Comparison of ENCODE assay signal across 30 cellular contexts in the genomic region with DNA sequence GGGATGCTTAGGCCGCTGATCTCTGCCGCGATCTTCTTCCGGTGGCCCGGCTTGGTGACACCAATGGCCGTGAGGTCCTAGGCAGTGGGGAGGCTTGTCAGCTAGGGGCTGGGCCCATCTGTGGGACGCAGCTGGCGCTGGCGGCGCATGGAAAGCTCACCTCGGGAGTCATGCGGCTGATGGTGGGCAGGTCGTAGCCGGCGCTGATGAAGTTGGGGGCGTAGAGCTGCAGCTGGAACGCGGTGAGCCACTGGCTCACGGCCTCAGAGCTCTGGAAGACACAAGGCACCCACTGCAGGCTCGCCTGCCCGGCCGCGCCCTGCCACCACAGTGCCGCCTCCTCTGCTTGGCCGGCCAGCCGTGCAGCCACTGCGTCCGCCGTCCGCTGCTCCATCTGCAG. TPM values are rescaled to one million over a fixed set of nuclear protein-coding genes. Genes with fewer than 3 reads are reported as not detected.
"Had no signal": no experiment of that assay in that cellular context is flagged by ENCODE, and none has a peak within 500 bp of the region (broad histone marks: within the 10 kb centered on the region; RNA-seq: fewer than 3 reads in every experiment).

No MANE protein-coding gene starts in this region.

- ATAC-seq: foreskin keratinocyte; gastroesophageal sphincter; right lobe of liver; stimulated activated naive CD8-positive, alpha-beta T cell treated with anti-CD3 and anti-CD28 coated beads, Interleukin-15, amount 100 ng/mL, for 72 hours; upper lobe of right lung had no signal

- H3K27ac ChIP-seq: coronary artery, esophagus muscularis mucosa, foreskin keratinocyte, gastroesophageal sphincter, parathyroid adenoma, right lobe of liver, suprapubic skin, transverse colon, upper lobe of right lung, vagina had no signal

- H3K27me3 ChIP-seq: right lobe of liver, suprapubic skin, upper lobe of right lung, vagina had no signal

- H3K36me3 Mint-ChIP-seq: immature natural killer cell; naive B cell; natural killer cell treated with Interleukin-12 subunit alpha and Interleukin-12 subunit beta and Interleukin-15 and Interleukin-18, amount 100 ng/mL, for 72 hours had no signal

- H3K79me2 ChIP-seq: parathyroid adenoma had no signal

- H3K4me3 Mint-ChIP-seq: immature natural killer cell; mesothelial cell of epicardium; naive B cell; natural killer cell treated with Interleukin-12 subunit alpha and Interleukin-12 subunit beta and Interleukin-15 and Interleukin-18, amount 100 ng/mL, for 72 hours; stimulated activated naive CD8-positive, alpha-beta T cell treated with anti-CD3 and anti-CD28 coated beads, Interleukin-15, amount 100 ng/mL, for 72 hours had no signal

- H3K4me1 ChIP-seq: foreskin keratinocyte, parathyroid adenoma, right lobe of liver, transverse colon, upper lobe of right lung had no signal

- H3K9me3 Mint-ChIP-seq: immature natural killer cell; mesothelial cell of epicardium; naive B cell; natural killer cell treated with Interleukin-12 subunit alpha and Interleukin-12 subunit beta and Interleukin-15 and Interleukin-18, amount 100 ng/mL, for 72 hours; neural crest cell; stimulated activated naive CD8-positive, alpha-beta T cell treated with anti-CD3 and anti-CD28 coated beads, Interleukin-15, amount 100 ng/mL, for 72 hours had no signal

- H3K27ac Mint-ChIP-seq: immature natural killer cell; mesothelial cell of epicardium; naive B cell; natural killer cell treated with Interleukin-12 subunit alpha and Interleukin-12 subunit beta and Interleukin-15 and Interleukin-18, amount 100 ng/mL, for 72 hours; progenitor cell of endocrine pancreas had no signal

- H3K9ac ChIP-seq: parathyroid adenoma had no signal

- H3K4me3 ChIP-seq: coronary artery, esophagus muscularis mucosa, gastroesophageal sphincter, lung, mucosa of descending colon, right lobe of liver, suprapubic skin, transverse colon, upper lobe of right lung, vagina had no signal

- H3K27me3 Mint-ChIP-seq: naive B cell; natural killer cell treated with Interleukin-12 subunit alpha and Interleukin-12 subunit beta and Interleukin-15 and Interleukin-18, amount 100 ng/mL, for 72 hours; progenitor cell of endocrine pancreas; stimulated activated naive CD8-positive, alpha-beta T cell treated with anti-CD3 and anti-CD28 coated beads, Interleukin-15, amount 100 ng/mL, for 72 hours had no signal

- DNase-seq: dermis blood vessel endothelial cell; effector memory CD4-positive, alpha-beta T cell; foreskin keratinocyte; glutamatergic neuron; hypothalamus; immature natural killer cell; islet precursor cell; kidney glomerular epithelial cell; mesenchymal stem cell; mucosa of descending colon; naive B cell; right lobe of liver; small intestine; stimulated activated CD4-positive, alpha-beta T cell treated with anti-CD3 and anti-CD28 coated beads, Interleukin-15, amount 100 ng/mL, for 24 hours; stimulated activated CD4-positive, alpha-beta T cell treated with anti-CD3 and anti-CD28 coated beads, Interleukin-2, amount 100 ng/mL, for 48 hours; stimulated activated naive CD8-positive, alpha-beta T cell treated with anti-CD3 and anti-CD28 coated beads, Interleukin-15, amount 100 ng/mL, for 72 hours; transverse colon; upper lobe of right lung had no signal

- H2AFZ ChIP-seq: parathyroid adenoma had no signal

- H3K4me1 Mint-ChIP-seq: mesothelial cell of epicardium; naive B cell; neural crest cell; stimulated activated naive CD8-positive, alpha-beta T cell treated with anti-CD3 and anti-CD28 coated beads, Interleukin-15, amount 100 ng/mL, for 72 hours had no signal

RNA-seq across cellular contexts. Expression of gene CASKIN1, which starts 12.7 kb away (rescaled TPM):
- total RNA-seq: osteoblast, right lobe of liver had no signal
- polyA plus RNA-seq: immature natural killer cell had no signal
